In the genomic region with DNA sequence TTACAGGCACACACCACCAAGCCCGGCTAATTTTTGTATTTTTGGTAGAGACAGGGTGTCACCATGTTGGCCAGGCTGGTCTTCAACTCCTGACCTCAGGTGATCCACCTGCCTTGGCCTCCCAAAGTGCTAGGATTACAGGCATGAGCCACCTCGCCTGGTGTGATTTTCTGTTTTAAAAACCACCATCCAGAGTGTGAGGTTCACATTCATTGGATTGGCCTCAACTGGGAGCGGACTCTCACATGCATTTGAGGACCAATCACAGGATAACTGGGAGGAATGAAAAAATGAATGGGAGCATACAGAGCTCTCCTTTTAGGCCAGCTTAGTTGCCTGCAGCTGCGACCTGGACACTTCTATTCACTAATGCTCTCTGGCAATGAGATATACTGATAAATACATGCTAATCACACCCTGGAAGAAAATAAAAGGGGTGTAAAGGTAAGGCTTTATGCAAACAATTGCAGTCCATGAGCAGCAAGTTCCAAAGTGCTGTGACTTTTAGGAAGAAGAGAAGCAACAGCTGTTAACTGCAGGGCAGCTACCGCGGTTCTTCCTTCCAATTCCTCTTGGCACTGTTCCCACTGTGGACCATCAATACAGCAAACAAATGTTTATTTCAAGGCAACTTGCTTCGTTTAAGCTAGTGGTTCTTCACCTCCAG, we compare ENCODE assay signal across 1 cellular context.
TF ChIP-seq lines count a peak whose summit lies in the region.

No MANE protein-coding gene starts in this region.

TF ChIP-seq in HepG2, 621 proteins besides CTCF, POLR2A, EP300 and RAD21 (continued from another document):
- TF ChIP-seq PITX1 (CRISPR knock-in tag; IDR thresholded peaks at IDR 0.05) (peak; percentile 67; the same call in 1 of the 2 replicates), HMGA1 (CRISPR knock-in tag; conservative IDR thresholded peaks at IDR 0.05) (no peak), MIER2 (CRISPR knock-in tag; IDR thresholded peaks at IDR 0.05) (no peak), GATAD2A (CRISPR knock-in tag; IDR thresholded peaks at IDR 0.05) (0 out of 2 replicates have a peak, but pooled peaks have one; percentile 6), DNMT1 (CRISPR knock-in tag; IDR thresholded peaks at IDR 0.05) (no peak), PAWR (CRISPR knock-in tag; IDR thresholded peaks at IDR 0.05; ENCODE audit: borderline replicate concordance) (no peak), ZNF205 (CRISPR knock-in tag; IDR thresholded peaks at IDR 0.05) (peak; percentile 73; the same call in 1 of the 2 replicates), ZNF709 (CRISPR knock-in tag; IDR thresholded peaks at IDR 0.05) (0 out of 2 replicates have a peak, but pooled peaks have one; percentile 20), ZNF615 (CRISPR knock-in tag; IDR thresholded peaks at IDR 0.05; ENCODE audit: borderline replicate concordance) (0 out of 2 replicates have a peak, but pooled peaks have one; percentile 27), ZNF782 (CRISPR knock-in tag; IDR thresholded peaks at IDR 0.05; ENCODE audit: borderline replicate concordance) (0 out of 2 replicates have a peak, but pooled peaks have one; percentile 37), NR2F6 (IDR thresholded peaks at IDR 0.05) (no peak), NR2F6 (CRISPR knock-in tag; IDR thresholded peaks at IDR 0.05) (peak; percentile 17; the same call in 1 of the 2 replicates), ZNF780A (CRISPR knock-in tag; IDR thresholded peaks at IDR 0.05) (no peak), ZNF331 (CRISPR knock-in tag; IDR thresholded peaks at IDR 0.05) (peak; percentile 24; the same call in 1 of the 2 replicates), MED1 (CRISPR knock-in tag; IDR thresholded peaks at IDR 0.05) (no peak), RFX5 (IDR thresholded peaks at IDR 0.05; ENCODE audit: low read depth, low read length) (no peak)
- TF ChIP-seq, protein P1, sequence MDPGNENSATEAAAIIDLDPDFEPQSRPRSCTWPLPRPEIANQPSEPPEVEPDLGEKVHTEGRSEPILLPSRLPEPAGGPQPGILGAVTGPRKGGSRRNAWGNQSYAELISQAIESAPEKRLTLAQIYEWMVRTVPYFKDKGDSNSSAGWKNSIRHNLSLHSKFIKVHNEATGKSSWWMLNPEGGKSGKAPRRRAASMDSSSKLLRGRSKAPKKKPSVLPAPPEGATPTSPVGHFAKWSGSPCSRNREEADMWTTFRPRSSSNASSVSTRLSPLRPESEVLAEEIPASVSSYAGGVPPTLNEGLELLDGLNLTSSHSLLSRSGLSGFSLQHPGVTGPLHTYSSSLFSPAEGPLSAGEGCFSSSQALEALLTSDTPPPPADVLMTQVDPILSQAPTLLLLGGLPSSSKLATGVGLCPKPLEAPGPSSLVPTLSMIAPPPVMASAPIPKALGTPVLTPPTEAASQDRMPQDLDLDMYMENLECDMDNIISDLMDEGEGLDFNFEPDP (CRISPR knock-in tag; conservative IDR thresholded peaks at IDR 0.05): 0 out of 2 replicates have a peak, but pooled peaks have one; percentile 90
- TF ChIP-seq, protein P2, sequence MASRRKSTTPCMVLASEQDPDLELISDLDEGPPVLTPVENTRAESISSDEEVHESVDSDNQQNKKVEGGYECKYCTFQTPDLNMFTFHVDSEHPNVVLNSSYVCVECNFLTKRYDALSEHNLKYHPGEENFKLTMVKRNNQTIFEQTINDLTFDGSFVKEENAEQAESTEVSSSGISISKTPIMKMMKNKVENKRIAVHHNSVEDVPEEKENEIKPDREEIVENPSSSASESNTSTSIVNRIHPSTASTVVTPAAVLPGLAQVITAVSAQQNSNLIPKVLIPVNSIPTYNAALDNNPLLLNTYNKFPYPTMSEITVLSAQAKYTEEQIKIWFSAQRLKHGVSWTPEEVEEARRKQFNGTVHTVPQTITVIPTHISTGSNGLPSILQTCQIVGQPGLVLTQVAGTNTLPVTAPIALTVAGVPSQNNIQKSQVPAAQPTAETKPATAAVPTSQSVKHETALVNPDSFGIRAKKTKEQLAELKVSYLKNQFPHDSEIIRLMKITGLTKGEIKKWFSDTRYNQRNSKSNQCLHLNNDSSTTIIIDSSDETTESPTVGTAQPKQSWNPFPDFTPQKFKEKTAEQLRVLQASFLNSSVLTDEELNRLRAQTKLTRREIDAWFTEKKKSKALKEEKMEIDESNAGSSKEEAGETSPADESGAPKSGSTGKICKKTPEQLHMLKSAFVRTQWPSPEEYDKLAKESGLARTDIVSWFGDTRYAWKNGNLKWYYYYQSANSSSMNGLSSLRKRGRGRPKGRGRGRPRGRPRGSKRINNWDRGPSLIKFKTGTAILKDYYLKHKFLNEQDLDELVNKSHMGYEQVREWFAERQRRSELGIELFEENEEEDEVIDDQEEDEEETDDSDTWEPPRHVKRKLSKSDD (CRISPR knock-in tag; IDR thresholded peaks at IDR 0.05; ENCODE audit: low read depth): 0 out of 2 replicates have a peak, but pooled peaks have one; percentile 56
- TF ChIP-seq, protein P3, sequence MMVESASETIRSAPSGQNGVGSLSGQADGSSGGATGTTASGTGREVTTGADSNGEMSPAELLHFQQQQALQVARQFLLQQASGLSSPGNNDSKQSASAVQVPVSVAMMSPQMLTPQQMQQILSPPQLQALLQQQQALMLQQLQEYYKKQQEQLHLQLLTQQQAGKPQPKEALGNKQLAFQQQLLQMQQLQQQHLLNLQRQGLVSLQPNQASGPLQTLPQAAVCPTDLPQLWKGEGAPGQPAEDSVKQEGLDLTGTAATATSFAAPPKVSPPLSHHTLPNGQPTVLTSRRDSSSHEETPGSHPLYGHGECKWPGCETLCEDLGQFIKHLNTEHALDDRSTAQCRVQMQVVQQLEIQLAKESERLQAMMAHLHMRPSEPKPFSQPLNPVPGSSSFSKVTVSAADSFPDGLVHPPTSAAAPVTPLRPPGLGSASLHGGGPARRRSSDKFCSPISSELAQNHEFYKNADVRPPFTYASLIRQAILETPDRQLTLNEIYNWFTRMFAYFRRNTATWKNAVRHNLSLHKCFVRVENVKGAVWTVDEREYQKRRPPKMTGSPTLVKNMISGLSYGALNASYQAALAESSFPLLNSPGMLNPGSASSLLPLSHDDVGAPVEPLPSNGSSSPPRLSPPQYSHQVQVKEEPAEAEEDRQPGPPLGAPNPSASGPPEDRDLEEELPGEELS (CRISPR knock-in tag; IDR thresholded peaks at IDR 0.05): peak; percentile 39; the same call in 1 of the 2 replicates
- TF ChIP-seq, protein P4, sequence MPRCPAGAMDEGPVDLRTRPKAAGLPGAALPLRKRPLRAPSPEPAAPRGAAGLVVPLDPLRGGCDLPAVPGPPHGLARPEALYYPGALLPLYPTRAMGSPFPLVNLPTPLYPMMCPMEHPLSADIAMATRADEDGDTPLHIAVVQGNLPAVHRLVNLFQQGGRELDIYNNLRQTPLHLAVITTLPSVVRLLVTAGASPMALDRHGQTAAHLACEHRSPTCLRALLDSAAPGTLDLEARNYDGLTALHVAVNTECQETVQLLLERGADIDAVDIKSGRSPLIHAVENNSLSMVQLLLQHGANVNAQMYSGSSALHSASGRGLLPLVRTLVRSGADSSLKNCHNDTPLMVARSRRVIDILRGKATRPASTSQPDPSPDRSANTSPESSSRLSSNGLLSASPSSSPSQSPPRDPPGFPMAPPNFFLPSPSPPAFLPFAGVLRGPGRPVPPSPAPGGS (CRISPR knock-in tag; IDR thresholded peaks at IDR 0.05): peak; percentile 34; the same call in 1 of the 2 replicates
- TF ChIP-seq, protein P5, sequence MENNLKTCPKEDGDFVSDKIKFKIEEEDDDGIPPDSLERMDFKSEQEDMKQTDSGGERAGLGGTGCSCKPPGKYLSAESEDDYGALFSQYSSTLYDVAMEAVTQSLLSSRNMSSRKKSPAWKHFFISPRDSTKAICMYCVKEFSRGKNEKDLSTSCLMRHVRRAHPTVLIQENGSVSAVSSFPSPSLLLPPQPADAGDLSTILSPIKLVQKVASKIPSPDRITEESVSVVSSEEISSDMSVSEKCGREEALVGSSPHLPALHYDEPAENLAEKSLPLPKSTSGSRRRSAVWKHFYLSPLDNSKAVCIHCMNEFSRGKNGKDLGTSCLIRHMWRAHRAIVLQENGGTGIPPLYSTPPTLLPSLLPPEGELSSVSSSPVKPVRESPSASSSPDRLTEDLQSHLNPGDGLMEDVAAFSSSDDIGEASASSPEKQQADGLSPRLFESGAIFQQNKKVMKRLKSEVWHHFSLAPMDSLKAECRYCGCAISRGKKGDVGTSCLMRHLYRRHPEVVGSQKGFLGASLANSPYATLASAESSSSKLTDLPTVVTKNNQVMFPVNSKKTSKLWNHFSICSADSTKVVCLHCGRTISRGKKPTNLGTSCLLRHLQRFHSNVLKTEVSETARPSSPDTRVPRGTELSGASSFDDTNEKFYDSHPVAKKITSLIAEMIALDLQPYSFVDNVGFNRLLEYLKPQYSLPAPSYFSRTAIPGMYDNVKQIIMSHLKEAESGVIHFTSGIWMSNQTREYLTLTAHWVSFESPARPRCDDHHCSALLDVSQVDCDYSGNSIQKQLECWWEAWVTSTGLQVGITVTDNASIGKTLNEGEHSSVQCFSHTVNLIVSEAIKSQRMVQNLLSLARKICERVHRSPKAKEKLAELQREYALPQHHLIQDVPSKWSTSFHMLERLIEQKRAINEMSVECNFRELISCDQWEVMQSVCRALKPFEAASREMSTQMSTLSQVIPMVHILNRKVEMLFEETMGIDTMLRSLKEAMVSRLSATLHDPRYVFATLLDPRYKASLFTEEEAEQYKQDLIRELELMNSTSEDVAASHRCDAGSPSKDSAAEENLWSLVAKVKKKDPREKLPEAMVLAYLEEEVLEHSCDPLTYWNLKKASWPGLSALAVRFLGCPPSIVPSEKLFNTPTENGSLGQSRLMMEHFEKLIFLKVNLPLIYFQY (CRISPR knock-in tag; IDR thresholded peaks at IDR 0.05; ENCODE audit: borderline replicate concordance): no peak
- TF ChIP-seq, protein P6, sequence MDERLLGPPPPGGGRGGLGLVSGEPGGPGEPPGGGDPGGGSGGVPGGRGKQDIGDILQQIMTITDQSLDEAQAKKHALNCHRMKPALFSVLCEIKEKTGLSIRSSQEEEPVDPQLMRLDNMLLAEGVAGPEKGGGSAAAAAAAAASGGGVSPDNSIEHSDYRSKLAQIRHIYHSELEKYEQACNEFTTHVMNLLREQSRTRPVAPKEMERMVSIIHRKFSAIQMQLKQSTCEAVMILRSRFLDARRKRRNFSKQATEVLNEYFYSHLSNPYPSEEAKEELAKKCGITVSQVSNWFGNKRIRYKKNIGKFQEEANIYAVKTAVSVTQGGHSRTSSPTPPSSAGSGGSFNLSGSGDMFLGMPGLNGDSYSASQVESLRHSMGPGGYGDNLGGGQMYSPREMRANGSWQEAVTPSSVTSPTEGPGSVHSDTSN (CRISPR knock-in tag; IDR thresholded peaks at IDR 0.05): peak; percentile 6; the same call in 1 of the 2 replicates
